In genomic region chr5:96861044-96861443, GRCh38 we compare ENCODE assay signal across 17 cellular contexts. TPM values are rescaled to one million over a fixed set of nuclear protein-coding genes. Genes with fewer than 3 reads are reported as not detected.
DNase-seq lines count a peak whose midpoint lies in the region; ATAC-seq, FAIRE-seq and TF ChIP-seq lines count a peak whose summit lies in the region.
"Had no signal": no experiment of that assay in that cellular context is flagged by ENCODE, and none has a peak within 500 bp of the region (broad histone marks: within the 10 kb centered on the region; RNA-seq: fewer than 3 reads in every experiment).

No MANE protein-coding gene starts in this region.

- H3K4me2 ChIP-seq in GM12878 (ENCODE audit: control insufficient read depth, insufficient read depth) = no peak overlapping the region

- RAD21 ChIA-PET in GM12878 (lab: Charles Lee; ENCODE audit: unreplicated experiment) = interaction anchor here (0.7 to 3.2 kb wide), 6 partner anchors 9 to 188 kb away, joined by 3 to 19 read pairs (median 3); no protein-coding TSS in a partner anchor

- BruUV-seq in GM12878 (replicated peaks; lab: Mats Ljungman, UMichigan) = no TSS peak

- TF ChIP-seq POLR2A in GM12878 (IDR thresholded peaks at IDR 0.05; ENCODE audit: low read depth, low read length) = no peak

- peak; percentile 75 for DNase-seq in NCI-H187 treated with DMSO at 0.1 percent for 48 hours (lab: John Stamatoyannopoulos, UW)
- no peak for DNase-seq in GM12878 (ENCODE audit: low read depth, low spot score)
- DNase-seq in small intestine = no peak
- DNase-seq in upper lobe of right lung = no peak
- DNase-seq in RCC 7860 (ENCODE audit: low spot score) = no peak
- no peak for DNase-seq in activated naive CD4-positive, alpha-beta T cell (lab: John Stamatoyannopoulos, UW)
- DNase-seq: activated CD8-positive, alpha-beta memory T cell treated with anti-CD3 and anti-CD28 coated beads, Interleukin-2, amount 10 ng/mL, durations not matched to agents 7 days and 5 days; activated naive CD8-positive, alpha-beta T cell treated with anti-CD3 and anti-CD28 coated beads, Interleukin-2, amount 50 U/mL, for 24 hours; GDM1; H9; KG1; left ventricle myocardium inferior; nephron progenitor cell; SHP77 treated with DMSO at 0.1 percent for 48 hours had no signal

- H3K36me3 ChIP-seq in GM12878 (ENCODE audit: control insufficient read depth in 2 of 2, insufficient read depth in 2 of 2, low read length in 1 of 2) = no peaks in the 10 kb centered on the region
- H3K36me3 ChIP-seq in small intestine (ENCODE audit: control insufficient read depth in 2 of 2, insufficient read depth in 2 of 2, low read length in 2 of 2) = no peaks in the 10 kb centered on the region
- no peaks in the 10 kb centered on the region for H3K36me3 ChIP-seq in upper lobe of right lung
- H3K36me3 ChIP-seq: BLaER1 treated with 17β-estradiol and CSF1 and Interleukin-3, amounts not matched to agents 10 nM and 100 nM; left ventricle myocardium inferior had no signal

- no peak for FAIRE-seq in GM12878 (lab: Jason Lieb, UNC)
- no peak for FAIRE-seq in small intestine (lab: Jason Lieb, UNC)
- FAIRE-seq in RCC 7860 (lab: Jason Lieb, UNC) = no peak

- no peak for TF ChIP-seq CTCF in GM12878 (IDR thresholded peaks at IDR 0.05 in 2 of 3, conservative IDR thresholded peaks at IDR 0.05 in 1 of 3; ENCODE audit: control insufficient read depth in 2 of 3, extremely low read depth in 1 of 3, insufficient read depth in 1 of 3, low read depth in 3 of 3, low read length in 3 of 3)
- TF ChIP-seq CTCF in upper lobe of right lung (IDR thresholded peaks at IDR 0.05) = no peak

- H3K27ac ChIP-seq in GM12878 (ENCODE audit: control insufficient read depth, insufficient read depth) (no peak overlapping the region), small intestine (ENCODE audit: low read depth in 1 of 2, low read length in 1 of 2) (no peak overlapping the region), upper lobe of right lung (no peak overlapping the region)
- H3K27ac ChIP-seq: BLaER1 treated with 17β-estradiol and CSF1 and Interleukin-3, amounts not matched to agents 10 nM and 100 nM; left ventricle myocardium inferior had no signal

- H3K9ac ChIP-seq in GM12878 (ENCODE audit: control insufficient read depth, insufficient read depth, low read length) = no peak overlapping the region
- H3K9ac ChIP-seq: BLaER1 treated with 17β-estradiol and CSF1 and Interleukin-3, amounts not matched to agents 10 nM and 100 nM had no signal

- H3K27me3 ChIP-seq in GM12878 (replicated peaks in 1 of 2; ENCODE audit: control insufficient read depth in 2 of 2, insufficient read depth in 2 of 2, low read length in 1 of 2) (no peaks in the 10 kb centered on the region), small intestine (ENCODE audit: control insufficient read depth in 2 of 2, insufficient read depth in 2 of 2, low read length in 2 of 2) (no peaks in the 10 kb centered on the region), upper lobe of right lung (no peaks in the 10 kb centered on the region)
- H3K27me3 ChIP-seq: BLaER1 treated with 17β-estradiol and CSF1 and Interleukin-3, amounts not matched to agents 10 nM and 100 nM had no signal

- intact Hi-C loops in GM12878 (cut with micrococcal nuclease; ENCODE audit: unreplicated experiment) (no loop called here), upper lobe of right lung (cut with DNase I) (no loop called here)

- H4K20me1 ChIP-seq in GM12878 (ENCODE audit: control insufficient read depth, insufficient read depth) = no peaks in the 10 kb centered on the region
- H4K20me1 ChIP-seq: BLaER1 treated with 17β-estradiol and CSF1 and Interleukin-3, amounts not matched to agents 10 nM and 100 nM had no signal

- peak overlapping the region; percentile 55; the same call in 1 of the 2 replicates for H2AFZ ChIP-seq in GM12878 (ENCODE audit: control insufficient read depth, low read depth, low read length)

- in situ Hi-C loops in GM12878 (cut with MboI) = no loop called here

- H3K4me1 ChIP-seq in GM12878 (ENCODE audit: control insufficient read depth, insufficient read depth, low read length) = no peaks in the 10 kb centered on the region
- peaks cover 0 to 3% of the 10 kb centered on the region in 2 donors for H3K4me1 ChIP-seq in small intestine (ENCODE audit: control insufficient read depth in 2 of 2, insufficient read depth in 1 of 2, low read depth in 1 of 2, low read length in 1 of 2)
- no peaks in the 10 kb centered on the region for H3K4me1 ChIP-seq in upper lobe of right lung
- H3K4me1 ChIP-seq: left ventricle myocardium inferior had no signal

- ATAC-seq in GM18508 (IDR thresholded peaks at IDR 0.05; ENCODE audit: insufficient read depth, unreplicated experiment) (peak; percentile 67), HG02798 (IDR thresholded peaks at IDR 0.05; ENCODE audit: poor library complexity, unreplicated experiment) (peak; percentile 66), GM12878 (peak; percentile 84), upper lobe of right lung (no peak)
- ATAC-seq: activated CD8-positive, alpha-beta memory T cell treated with anti-CD3 and anti-CD28 coated beads, Interleukin-2, amount 10 ng/mL, durations not matched to agents 7 days and 5 days; activated naive CD8-positive, alpha-beta T cell treated with anti-CD3 and anti-CD28 coated beads, Interleukin-2, amount 50 U/mL, for 24 hours had no signal

- CTCF ChIA-PET in GM12878 (lab: Yijun Ruan, JAX) = interaction anchor here (0.8 to 13.2 kb wide), 5 partner anchors 8 to 303 kb away, joined by 3 to 223 read pairs (median 10); partner anchors contain the start of genes ERAP1 and LIX1

- no peaks in the 10 kb centered on the region for H3K9me3 ChIP-seq in GM12878 (replicated peaks; ENCODE audit: control insufficient read depth, insufficient read depth, low read length)
- H3K9me3 ChIP-seq in small intestine (ENCODE audit: control insufficient read depth, low read depth) = no peaks in the 10 kb centered on the region
- no peaks in the 10 kb centered on the region for H3K9me3 ChIP-seq in upper lobe of right lung
- H3K9me3 ChIP-seq: BLaER1 treated with 17β-estradiol and CSF1 and Interleukin-3, amounts not matched to agents 10 nM and 100 nM; left ventricle myocardium inferior had no signal

- no peak overlapping the region for H3K4me3 ChIP-seq in GM12878
- no peak overlapping the region for H3K4me3 ChIP-seq in small intestine (ENCODE audit: low read depth in 1 of 2, low read length in 2 of 2)
- no peak overlapping the region for H3K4me3 ChIP-seq in upper lobe of right lung
- H3K4me3 ChIP-seq: BLaER1 treated with 17β-estradiol and CSF1 and Interleukin-3, amounts not matched to agents 10 nM and 100 nM; left ventricle myocardium inferior had no signal

- WGBS in GM12878 (ENCODE audit: insufficient coverage, insufficient replicate concordance, low lambda C conversion rate, missing lambda C conversion rate) = 3% methylated on average over 2 of the region's 2 CpGs
- 74 to 89% (median 77%) methylated on average over 2 of the region's 2 CpGs for WGBS in small intestine, 3 donors

- no peaks in the 10 kb centered on the region for H3K79me2 ChIP-seq in GM12878 (ENCODE audit: control insufficient read depth, insufficient read depth, low read length)

- SMC1A ChIA-PET in GM12878 (lab: Charles Lee; ENCODE audit: uncharacterized antibody, unreplicated experiment) = interaction anchor here (0.6 to 6.2 kb wide), 10 partner anchors 8 to 301 kb away, joined by 3 to 45 read pairs (median 4); partner anchors contain the start of gene LIX1

- POLR2A ChIA-PET in GM12878 (lab: Charles Lee) = interaction anchor here (1.6 kb wide), 1 partner anchor 9 kb away, joined by 5 read pairs; no protein-coding TSS in a partner anchor

- no peak for TF ChIP-seq RAD21 in GM12878 (IDR thresholded peaks at IDR 0.05; ENCODE audit: insufficient read depth, low read depth, low read length)

- no peak for TF ChIP-seq EP300 in GM12878 (IDR thresholded peaks at IDR 0.05; ENCODE audit: borderline replicate concordance in 1 of 2, control insufficient read depth in 1 of 2, low read depth in 2 of 2, low read length in 2 of 2)

RNA-seq across cellular contexts. Expression of gene ERAP2, which starts 15.3 kb away (rescaled TPM):
- total RNA-seq in GM12878 (2013; cell fraction: nucleolus; rRNA removed) = 386 and 388 TPM in 2 replicates
- 12.0 and 16.5 TPM in 2 replicates for total RNA-seq in GM12878 (2014; rRNA removed)
- 17.8 and 19.4 TPM in 2 replicates for total RNA-seq in GM12878 (2014; rRNA removed; fragmentation: Illumina TruSeq; extraction: Trizol)
- 11.2 and 12.3 TPM in 2 replicates for total RNA-seq in GM12878 (2021)
- 5.1 TPM for polyA plus RNA-seq in GM12878 (2011; ENCODE audit: low read depth)
- polyA plus RNA-seq in GM12878 (2011; rRNA removed) = 28.7 and 35.5 TPM in 2 replicates
- polyA plus RNA-seq in GM12878 (2011; cell fraction: cytosol; rRNA removed) = 11.2 and 12.6 TPM in 2 replicates
- 38.6 and 38.7 TPM in 2 replicates for polyA plus RNA-seq in GM12878 (2011; cell fraction: nucleus; rRNA removed)
- 7.5 and 7.9 TPM in 2 replicates for polyA plus RNA-seq in GM12878 (2012)
- 11.5 and 16.0 TPM in 2 replicates for polyA plus RNA-seq in GM12878 (2014; fragmentation: Illumina TruSeq; extraction: Trizol)
- 1 to 10 TPM; 4.0 to 4.3 TPM for polyA plus RNA-seq in GM12878 (2014; fragmentation: Nextera tagmentation; extraction: Ambion mirVana)
- polyA plus RNA-seq in GM12878 (2014; rRNA removed) = 7.7 and 12.6 TPM in 2 replicates
- 1 to 10 TPM; 7.6 to 9.5 TPM for polyA plus RNA-seq in GM12878 (2016; fragmentation: Nextera tagmentation; extraction: Ambion mirVana)
- polyA minus RNA-seq in GM12878 (2011; rRNA and poly(A)+ RNA removed) = 56.5 and 63.2 TPM in 2 replicates
- polyA minus RNA-seq in GM12878 (2011; cell fraction: cytosol; rRNA and poly(A)+ RNA removed) = 12.3 and 12.4 TPM in 2 replicates
- polyA minus RNA-seq in GM12878 (2011; cell fraction: nucleus; rRNA and poly(A)+ RNA removed) = 89.2 and 126 TPM in 2 replicates
- 10 to 100 TPM in 1 of 3 donors, 1 to 10 TPM in 2; 4.1 to 43.3 (median 7.4) TPM for polyA plus RNA-seq in small intestine
- 26.9 TPM for total RNA-seq in upper lobe of right lung

RNA-seq across cellular contexts. Expression of gene ERAP1, which starts 53.3 kb away (rescaled TPM):
- 200 and 221 TPM in 2 replicates for total RNA-seq in GM12878 (2013; cell fraction: nucleolus; rRNA removed)
- total RNA-seq in GM12878 (2014; rRNA removed) (57.4 and 63.4 TPM in 2 replicates), GM12878 (2014; rRNA removed; fragmentation: Illumina TruSeq; extraction: Trizol) (63.2 and 64.9 TPM in 2 replicates), GM12878 (2021) (85.8 and 89.6 TPM in 2 replicates), upper lobe of right lung (61.3 TPM)
- polyA plus RNA-seq in GM12878 (2011; ENCODE audit: low read depth) = 29.9 TPM
- polyA plus RNA-seq in GM12878 (2011; rRNA removed) (76.2 and 90.7 TPM in 2 replicates), GM12878 (2014; fragmentation: Illumina TruSeq; extraction: Trizol) (76.6 and 98.1 TPM in 2 replicates), GM12878 (2014; fragmentation: Nextera tagmentation; extraction: Ambion mirVana) (1 to 10 TPM; 6.9 to 9.0 TPM), GM12878 (2014; rRNA removed) (47.4 and 47.9 TPM in 2 replicates), GM12878 (2016; fragmentation: Nextera tagmentation; extraction: Ambion mirVana) (10 to 100 TPM; 45.5 to 53.3 TPM), small intestine (10 to 100 TPM in 2 of 3 donors, 1 to 10 TPM in 1; 8.5 to 36.1 (median 20.5) TPM)
- polyA plus RNA-seq in GM12878 (2011; cell fraction: cytosol; rRNA removed) = 79.7 and 104 TPM in 2 replicates
- 118 and 121 TPM in 2 replicates for polyA plus RNA-seq in GM12878 (2011; cell fraction: nucleus; rRNA removed)
- polyA plus RNA-seq in GM12878 (2012) = 36.7 and 41.1 TPM in 2 replicates
- 131 and 370 TPM in 2 replicates for polyA minus RNA-seq in GM12878 (2011; rRNA and poly(A)+ RNA removed)
- polyA minus RNA-seq in GM12878 (2011; cell fraction: cytosol; rRNA and poly(A)+ RNA removed) = 30.1 and 34.2 TPM in 2 replicates
- 43.2 and 78.0 TPM in 2 replicates for polyA minus RNA-seq in GM12878 (2011; cell fraction: nucleus; rRNA and poly(A)+ RNA removed)
